Comparison of ENCODE assay signal across 3 cellular contexts in the genomic region with DNA sequence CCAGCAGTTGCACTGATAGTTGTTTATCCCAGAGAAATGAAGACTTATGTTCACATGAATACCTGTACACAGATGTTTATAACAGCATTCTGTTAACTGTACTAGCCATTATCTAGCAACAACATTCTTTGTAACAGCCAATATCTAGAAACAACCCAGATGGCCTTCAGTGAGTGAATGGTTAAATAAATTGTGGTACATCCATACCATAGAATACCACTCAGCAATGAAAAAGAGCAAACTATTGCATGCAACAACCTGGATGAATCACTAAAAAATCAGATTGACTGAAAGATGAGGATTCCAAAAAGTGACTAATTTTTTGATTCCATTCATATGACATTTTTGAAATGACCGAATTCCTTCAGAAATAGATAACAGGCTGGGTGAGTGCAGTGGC.
TF ChIP-seq lines count a peak whose summit lies in the region.

No MANE protein-coding gene starts in this region.

TF ChIP-seq in SK-N-SH treated with all-trans-retinoic acid at 6 μM for 48 hours, 23 proteins besides CTCF, POLR2A, EP300 and RAD21:
- TF ChIP-seq, protein P1, sequence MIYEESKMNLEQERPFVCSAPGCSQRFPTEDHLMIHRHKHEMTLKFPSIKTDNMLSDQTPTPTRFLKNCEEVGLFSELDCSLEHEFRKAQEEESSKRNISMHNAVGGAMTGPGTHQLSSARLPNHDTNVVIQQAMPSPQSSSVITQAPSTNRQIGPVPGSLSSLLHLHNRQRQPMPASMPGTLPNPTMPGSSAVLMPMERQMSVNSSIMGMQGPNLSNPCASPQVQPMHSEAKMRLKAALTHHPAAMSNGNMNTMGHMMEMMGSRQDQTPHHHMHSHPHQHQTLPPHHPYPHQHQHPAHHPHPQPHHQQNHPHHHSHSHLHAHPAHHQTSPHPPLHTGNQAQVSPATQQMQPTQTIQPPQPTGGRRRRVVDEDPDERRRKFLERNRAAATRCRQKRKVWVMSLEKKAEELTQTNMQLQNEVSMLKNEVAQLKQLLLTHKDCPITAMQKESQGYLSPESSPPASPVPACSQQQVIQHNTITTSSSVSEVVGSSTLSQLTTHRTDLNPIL (CRISPR knock-in tag; IDR thresholded peaks at IDR 0.05; ENCODE audit: low read depth) = no peak
- TF ChIP-seq ZNF70 (CRISPR knock-in tag; IDR thresholded peaks at IDR 0.05) (no peak), ZNF8 (CRISPR knock-in tag; IDR thresholded peaks at IDR 0.05) (peak; percentile 96), PATZ1 (CRISPR knock-in tag; IDR thresholded peaks at IDR 0.05; ENCODE audit: borderline replicate concordance) (no peak)

TF ChIP-seq in SK-N-SH, 30 proteins besides CTCF, POLR2A, EP300 and RAD21:
- TF ChIP-seq SIN3A (IDR thresholded peaks at IDR 0.05; ENCODE audit: borderline replicate concordance, low read depth, low read length) = no peak
- no peak for TF ChIP-seq EZH2phosphoT487 (IDR thresholded peaks at IDR 0.05; ENCODE audit: borderline replicate concordance, low read depth)
- no peak for TF ChIP-seq RFX5 (IDR thresholded peaks at IDR 0.05; ENCODE audit: low read length)
- TF ChIP-seq CHD2 (IDR thresholded peaks at IDR 0.05; ENCODE audit: low read length, partially characterized antibody) = no peak
- no peak for TF ChIP-seq ELF1 (IDR thresholded peaks at IDR 0.05)
- no peak for TF ChIP-seq MEF2A (IDR thresholded peaks at IDR 0.05; ENCODE audit: borderline replicate concordance, low read depth)
- TF ChIP-seq POLR2AphosphoS5 (IDR thresholded peaks at IDR 0.05; ENCODE audit: low read depth, low read length) = no peak
- TF ChIP-seq TAF1 (IDR thresholded peaks at IDR 0.05; ENCODE audit: borderline replicate concordance, low read depth, low read length) = no peak

TF ChIP-seq in H1, 55 proteins besides CTCF, POLR2A, EP300 and RAD21:
- TF ChIP-seq RBBP5 (IDR thresholded peaks at IDR 0.05; ENCODE audit: borderline replicate concordance, low read depth, low read length) (no peak), SP2 (IDR thresholded peaks at IDR 0.05; ENCODE audit: low read length) (no peak), KDM1A (IDR thresholded peaks at IDR 0.05; ENCODE audit: borderline replicate concordance, low read length) (0 out of 2 replicates have a peak, but pooled peaks have one; percentile 59), BACH1 (IDR thresholded peaks at IDR 0.05; ENCODE audit: low read length) (no peak), EGR1 (IDR thresholded peaks at IDR 0.05; ENCODE audit: borderline replicate concordance, low read depth, low read length) (no peak)
